Comparison of ENCODE assay signal across 8 cellular contexts in genomic region chr4:88054909-88055308, GRCh38. TPM values are rescaled to one million over a fixed set of nuclear protein-coding genes. Genes with fewer than 3 reads are reported as not detected.
DNase-seq lines count a peak whose midpoint lies in the region; ATAC-seq and TF ChIP-seq lines count a peak whose summit lies in the region.

No MANE protein-coding gene starts in this region.

- H3K27ac ChIP-seq in HEK293 (ENCODE audit: extremely low read depth, low read depth, low read length), result no peak overlapping the region

- peaks cover 17 to 68% of the 10 kb centered on the region in 2 experiments; a peak in 2 of 3 replicates for H3K36me3 ChIP-seq in HEK293 (ENCODE audit: control insufficient read depth in 2 of 2, insufficient read depth in 1 of 2, low read length in 2 of 2)

- intact Hi-C loops in sciatic nerve (cut with DNase I), result no loop called here

- no peaks in the 10 kb centered on the region for H3K4me1 ChIP-seq in HEK293 (ENCODE audit: control insufficient read depth, insufficient read depth, low read length)

- peak; percentile 2 for DNase-seq in Daoy (ENCODE audit: low read depth)
- DNase-seq in RPMI8226, result peak; percentile 51
- DNase-seq in fibroblast of pulmonary artery (ENCODE audit: low read depth), result peak; percentile 44
- no peak for DNase-seq in sciatic nerve (ENCODE audit: low spot score)
- DNase-seq in cerebellar nuclear complex (lab: John Stamatoyannopoulos, UW), result no peak
- no peak for DNase-seq in COR-L47 (lab: John Stamatoyannopoulos, UW)
- no peak for DNase-seq in NOMO-1 treated with DMSO at 0.1 percent for 48 hours (lab: John Stamatoyannopoulos, UW; ENCODE audit: unreplicated experiment)

- peak; percentile 76 for ATAC-seq in sciatic nerve

- POLR2A ChIA-PET in HEK293 (lab: Yijun Ruan, JAX), result no interaction called here

- TF ChIP-seq CTCF in HEK293 (tag by site-specific recombination; IDR thresholded peaks at IDR 0.05), result peak; percentile 41; the same call in 1 of the 2 replicates
- peak; percentile 41 for TF ChIP-seq CTCF in fibroblast of pulmonary artery (IDR thresholded peaks at IDR 0.05; ENCODE audit: low read length, missing control alignments)

- CTCF ChIA-PET in HEK293 (lab: Yijun Ruan, JAX), result interaction anchor here (0.5 to 2.2 kb wide), 11 partner anchors 20 to 309 kb away, joined by 3 to 11 read pairs (median 3); no protein-coding TSS in a partner anchor

- H3K9me3 ChIP-seq in HEK293 (ENCODE audit: control insufficient read depth, insufficient read depth, low read depth, low read length), result no peaks in the 10 kb centered on the region

- H3K4me3 ChIP-seq in HEK293 (ENCODE audit: low read depth, low read length), result no peak overlapping the region
- H3K4me3 ChIP-seq in fibroblast of pulmonary artery (replicated peaks; ENCODE audit: low read depth, low read length), result no peak overlapping the region

TF ChIP-seq in HEK293, 187 proteins besides CTCF, POLR2A, EP300 and RAD21:
- TF ChIP-seq ZNF48 (tag by site-specific recombination; IDR thresholded peaks at IDR 0.05) (no peak), ZNF654 (tag by site-specific recombination; IDR thresholded peaks at IDR 0.05; ENCODE audit: low read depth) (peak; percentile 55)

RNA-seq across cellular contexts. Expression of gene PKD2, which starts 47.5 kb away (rescaled TPM):
- 9.2 and 9.7 TPM in 2 replicates for total RNA-seq in Daoy (2014; rRNA removed; shearing (Covaris generic))
- 61.3 TPM for total RNA-seq in sciatic nerve

Comparison
In these comparisons a context has a peak if more than half of its experiments do, and no peak if none do; other contexts are left out.
1. DNase-seq: peak in Daoy (single experiment), RPMI8226 (single experiment) and fibroblast of pulmonary artery (single experiment); none in sciatic nerve (single experiment), cerebellar nuclear complex (0 of 2), COR-L47 (single experiment) and NOMO-1 treated with DMSO at 0.1 percent for 48 hours (single experiment).